2 cellular contexts compared by ENCODE assay signal in genomic region chr16:19417640-19418039, GRCh38.
TF ChIP-seq lines count a peak whose summit lies in the region.

TSS of gene TMC5 (plus strand) at chr16:19417883. CDS start at chr16:19440039, 22,156 bp downstream.

TF ChIP-seq in A549, 52 proteins besides CTCF, POLR2A, EP300 and RAD21:
- no peak for TF ChIP-seq HOXA7 (CRISPR knock-in tag; IDR thresholded peaks at IDR 0.05)
- no peak for TF ChIP-seq CHD2 (IDR thresholded peaks at IDR 0.05; ENCODE audit: low read length, partially characterized antibody)
- TF ChIP-seq EHMT2 (IDR thresholded peaks at IDR 0.05; ENCODE audit: low read depth), result no peak
- TF ChIP-seq FOXS1 (CRISPR knock-in tag; IDR thresholded peaks at IDR 0.05), result no peak
- TF ChIP-seq PHF8 (IDR thresholded peaks at IDR 0.05; ENCODE audit: borderline replicate concordance, low read depth), result no peak

TF ChIP-seq in H1, 55 proteins besides CTCF, POLR2A, EP300 and RAD21:
- TF ChIP-seq E2F6 (IDR thresholded peaks at IDR 0.05), result peak; percentile 52; the same call in 1 of the 2 replicates
- TF ChIP-seq RFX5 (IDR thresholded peaks at IDR 0.05; ENCODE audit: borderline replicate concordance, low read depth, low read length), result no peak
